1 cellular context compared by ENCODE assay signal in the genomic region with DNA sequence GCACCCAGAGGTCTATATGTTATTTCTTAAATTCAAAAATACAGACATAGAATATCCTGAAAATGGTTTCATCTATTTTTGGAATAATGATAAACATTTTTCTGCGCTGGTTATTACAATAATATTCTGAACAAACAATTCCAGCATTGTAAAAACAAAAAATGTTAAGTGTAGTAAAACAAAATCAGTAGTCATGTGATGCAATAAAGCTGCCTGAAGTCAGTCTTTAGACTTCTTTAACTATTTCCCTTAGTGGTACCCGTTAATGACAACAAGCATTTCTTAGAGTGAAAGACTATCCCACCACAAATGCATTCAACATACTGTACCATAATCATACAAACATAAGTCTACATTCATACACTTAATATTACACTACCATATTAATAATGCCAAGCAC.
TF ChIP-seq lines count a peak whose summit lies in the region.

No MANE protein-coding gene starts in this region.

TF ChIP-seq in K562, 482 proteins besides CTCF, POLR2A, EP300 and RAD21:
- TF ChIP-seq BRD4 (IDR thresholded peaks at IDR 0.05): no peak
- TF ChIP-seq, protein P1, sequence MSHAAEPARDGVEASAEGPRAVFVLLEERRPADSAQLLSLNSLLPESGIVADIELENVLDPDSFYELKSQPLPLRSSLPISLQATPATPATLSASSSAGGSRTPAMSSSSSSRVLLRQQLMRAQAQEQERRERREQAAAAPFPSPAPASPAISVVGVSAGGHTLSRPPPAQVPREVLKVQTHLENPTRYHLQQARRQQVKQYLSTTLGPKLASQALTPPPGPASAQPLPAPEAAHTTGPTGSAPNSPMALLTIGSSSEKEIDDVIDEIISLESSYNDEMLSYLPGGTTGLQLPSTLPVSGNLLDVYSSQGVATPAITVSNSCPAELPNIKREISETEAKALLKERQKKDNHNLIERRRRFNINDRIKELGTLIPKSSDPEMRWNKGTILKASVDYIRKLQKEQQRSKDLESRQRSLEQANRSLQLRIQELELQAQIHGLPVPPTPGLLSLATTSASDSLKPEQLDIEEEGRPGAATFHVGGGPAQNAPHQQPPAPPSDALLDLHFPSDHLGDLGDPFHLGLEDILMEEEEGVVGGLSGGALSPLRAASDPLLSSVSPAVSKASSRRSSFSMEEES (CRISPR knock-in tag; IDR thresholded peaks at IDR 0.05): peak; percentile 74
- no peak for TF ChIP-seq CEBPG (CRISPR knock-in tag; IDR thresholded peaks at IDR 0.05)
- TF ChIP-seq CEBPG (tag; conservative IDR thresholded peaks at IDR 0.05 in 1 of 2, IDR thresholded peaks at IDR 0.05 in 1 of 2): 0 out of 4 replicates have a peak, but pooled peaks of 1 of the 2 experiments have one; percentile 35
